In the genomic region with DNA sequence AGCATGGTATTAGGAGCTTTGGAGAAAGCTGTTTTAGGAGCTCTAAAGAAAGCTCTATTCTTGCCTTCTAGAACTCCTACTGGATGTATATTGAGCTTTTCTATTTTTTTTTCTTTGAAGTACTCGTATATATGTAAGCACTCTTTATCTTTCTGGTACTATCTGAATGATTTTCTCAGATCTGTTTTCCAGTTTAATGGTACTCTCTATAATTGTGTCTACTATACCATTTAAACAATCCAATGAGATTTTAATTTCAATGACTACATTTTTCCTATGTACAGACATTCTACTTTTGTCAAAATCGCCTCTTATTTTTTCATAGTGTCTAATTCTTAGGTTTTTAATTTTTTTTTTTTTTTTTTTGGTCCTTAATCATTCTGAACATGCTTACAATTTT, we compare ENCODE assay signal across 10 cellular contexts.
"Had no signal": no experiment of that assay in that cellular context is flagged by ENCODE, and none has a peak within 500 bp of the region (broad histone marks: within the 10 kb centered on the region; RNA-seq: fewer than 3 reads in every experiment).

No MANE protein-coding gene starts in this region.

- H3K27ac Mint-ChIP-seq: GM23338, H9, HFFc6 had no signal

- H3K9ac ChIP-seq: GM23248 had no signal

- H3K9me3 Mint-ChIP-seq: HFFc6 had no signal

- H3K4me3 ChIP-seq: GM23248, GM23338, HAP-1 had no signal

- DNase-seq: GM23248, H7, H9, HCEC 1CT, HFFc6 had no signal

- ATAC-seq: GM23338, HCT116 had no signal

- H3K27ac ChIP-seq: GM23248 had no signal

- H2AFZ ChIP-seq: GM23248, GM23338 had no signal

- H3K4me2 ChIP-seq: GM23338 had no signal

- FAIRE-seq: H1, H54 had no signal

- H3K36me3 ChIP-seq: HAP-1 had no signal

- H3K4me3 Mint-ChIP-seq: GM23338, H9, HFFc6 had no signal
